ENCODE assay signal across 19 cellular contexts in genomic region chr16:896261-897199, GRCh38.
DNase-seq lines count a peak whose midpoint lies in the region; ATAC-seq, FAIRE-seq and TF ChIP-seq lines count a peak whose summit lies in the region.
"Had no signal": no experiment of that assay in that cellular context is flagged by ENCODE, and none has a peak within 500 bp of the region (broad histone marks: within the 10 kb centered on the region; RNA-seq: fewer than 3 reads in every experiment).

No MANE protein-coding gene starts in this region.

- no peaks in the 10 kb centered on the region for H3K9me3 Mint-ChIP-seq in brain
- H3K9me3 Mint-ChIP-seq in GM23338 = no peaks in the 10 kb centered on the region; the same call in 2 of the 3 replicates
- H3K9me3 Mint-ChIP-seq: CD4-positive, CD25-positive, alpha-beta regulatory T cell had no signal

- ATAC-seq in GM23338 = no peak
- ATAC-seq: A549, Panc1, Right ventricle myocardium inferior had no signal

- H3K27me3 Mint-ChIP-seq in brain (no peaks in the 10 kb centered on the region), GM23338 (ENCODE audit: insufficient read depth, low read depth, poor library complexity) (peaks cover 12% of the 10 kb centered on the region)
- H3K27me3 Mint-ChIP-seq: CD4-positive, CD25-positive, alpha-beta regulatory T cell had no signal

- H3K4me2 ChIP-seq in BLaER1 = peak overlapping the region; percentile 96
- H3K4me2 ChIP-seq in GM23338 = no peak overlapping the region
- H3K4me2 ChIP-seq: A549 had no signal

- H3K27ac ChIP-seq in BLaER1 (0 out of 2 replicates have a peak overlapping the region, but pooled peaks have one; percentile 75), layer of hippocampus (ENCODE audit: low read depth, low read length) (peak overlapping the region; percentile 98), GM23338 (ENCODE audit: low read depth) (no peak overlapping the region)
- H3K27ac ChIP-seq: A549 had no signal

- FAIRE-seq in GM19239 (lab: Jason Lieb, UNC) = no peak
- FAIRE-seq: A549, GM12891 had no signal

- no peaks in the 10 kb centered on the region for H3F3A ChIP-seq in GM23338 (replicated peaks; ENCODE audit: low read depth)

- H3K27me3 ChIP-seq in BLaER1 = no peaks in the 10 kb centered on the region
- no peaks in the 10 kb centered on the region for H3K27me3 ChIP-seq in layer of hippocampus (ENCODE audit: control insufficient read depth, insufficient read depth, low read length)
- no peaks in the 10 kb centered on the region for H3K27me3 ChIP-seq in GM23338 (ENCODE audit: insufficient read depth)

- TF ChIP-seq CTCF in brain (conservative IDR thresholded peaks at IDR 0.05) (no peak), GM23338 (conservative IDR thresholded peaks at IDR 0.05; ENCODE audit: low read depth in 2 of 2) (no peak)

- H3K36me3 ChIP-seq in BLaER1 (peaks cover 12% of the 10 kb centered on the region; the same call in 1 of the 2 replicates), GM23338 (ENCODE audit: insufficient read depth) (no peaks in the 10 kb centered on the region)

- DNase-seq in putamen (ENCODE audit: low spot score) = peak; percentile 82
- no peak for DNase-seq in GM19239 (ENCODE audit: insufficient read length, low spot score)
- DNase-seq in GM23338 (ENCODE audit: low spot score) = no peak
- no peak for DNase-seq in DMS53 treated with DMSO at 0.1 percent for 48 hours (lab: John Stamatoyannopoulos, UW; ENCODE audit: unreplicated experiment)
- DNase-seq: CD4-positive, CD25-positive, alpha-beta regulatory T cell; DMS53; MM.1S; NCI-H1105; NCI-H187 treated with DMSO at 0.1 percent for 48 hours; NCI-H2171; NCI-H446 treated with DMSO at 0.1 percent for 48 hours; NCI-H774 had no signal

- H3K4me3 ChIP-seq in BLaER1 (no peak overlapping the region), GM23338 (no peak overlapping the region)
- H3K4me3 ChIP-seq: A549 had no signal

- H3K9ac ChIP-seq in BLaER1 = no peak overlapping the region

- H3K79me2 ChIP-seq in GM23338 (replicated peaks; ENCODE audit: insufficient read depth) = no peaks in the 10 kb centered on the region

- H3K27ac Mint-ChIP-seq in brain (peak overlapping the region in 4 of 5 experiments; percentile 58 to 91 (median 76)), GM23338 (no peak overlapping the region)
- H3K27ac Mint-ChIP-seq: CD4-positive, CD25-positive, alpha-beta regulatory T cell had no signal

- H3K4me1 Mint-ChIP-seq in brain (peaks cover 17% of the 10 kb centered on the region), GM23338 (peaks cover 5% of the 10 kb centered on the region; the same call in 1 of the 3 replicates)

- no peaks in the 10 kb centered on the region for H3K9me2 ChIP-seq in GM23338 (ENCODE audit: insufficient read depth)

- H4K20me1 ChIP-seq in BLaER1 (peaks cover 21% of the 10 kb centered on the region), GM23338 (replicated peaks; ENCODE audit: insufficient read depth) (no peaks in the 10 kb centered on the region)

- no peak overlapping the region for H2AFZ ChIP-seq in GM23338

- H3K4me1 ChIP-seq in BLaER1 (peaks cover 37% of the 10 kb centered on the region), GM23338 (ENCODE audit: insufficient read depth) (no peaks in the 10 kb centered on the region)
- H3K4me1 ChIP-seq: A549 had no signal

- peaks cover 14% of the 10 kb centered on the region for H3K36me3 Mint-ChIP-seq in brain
- H3K36me3 Mint-ChIP-seq in GM23338 (ENCODE audit: low read depth) = no peaks in the 10 kb centered on the region; the same call in 2 of the 3 replicates

- no peaks in the 10 kb centered on the region for H3K9me3 ChIP-seq in BLaER1
- H3K9me3 ChIP-seq: A549 had no signal

- H3K4me3 Mint-ChIP-seq in brain (no peak overlapping the region), GM23338 (no peak overlapping the region)
- H3K4me3 Mint-ChIP-seq: CD4-positive, CD25-positive, alpha-beta regulatory T cell had no signal

TF ChIP-seq in GM23338, 12 proteins besides CTCF, POLR2A, EP300 and RAD21 (continues in another document):
- TF ChIP-seq NANOG (IDR thresholded peaks at IDR 0.05; ENCODE audit: borderline replicate concordance) (no peak), ZNF114 (CRISPR knock-in tag; IDR thresholded peaks at IDR 0.05) (no peak), ZNF331 (CRISPR knock-in tag; IDR thresholded peaks at IDR 0.05; ENCODE audit: low read depth) (no peak), CREB1 (CRISPR knock-in tag; IDR thresholded peaks at IDR 0.05; ENCODE audit: low read depth) (no peak), EZH2phosphoT487 (IDR thresholded peaks at IDR 0.05; ENCODE audit: unreplicated experiment) (no peak), POLR2AphosphoS5 (IDR thresholded peaks at IDR 0.05; ENCODE audit: low read depth) (no peak), JUNB (IDR thresholded peaks at IDR 0.05; ENCODE audit: unreplicated experiment) (no peak), STAT1 (IDR thresholded peaks at IDR 0.05; ENCODE audit: unreplicated experiment) (no peak), EZH2 (IDR thresholded peaks at IDR 0.05; ENCODE audit: low read depth, unreplicated experiment) (no peak)
- TF ChIP-seq, protein P1, sequence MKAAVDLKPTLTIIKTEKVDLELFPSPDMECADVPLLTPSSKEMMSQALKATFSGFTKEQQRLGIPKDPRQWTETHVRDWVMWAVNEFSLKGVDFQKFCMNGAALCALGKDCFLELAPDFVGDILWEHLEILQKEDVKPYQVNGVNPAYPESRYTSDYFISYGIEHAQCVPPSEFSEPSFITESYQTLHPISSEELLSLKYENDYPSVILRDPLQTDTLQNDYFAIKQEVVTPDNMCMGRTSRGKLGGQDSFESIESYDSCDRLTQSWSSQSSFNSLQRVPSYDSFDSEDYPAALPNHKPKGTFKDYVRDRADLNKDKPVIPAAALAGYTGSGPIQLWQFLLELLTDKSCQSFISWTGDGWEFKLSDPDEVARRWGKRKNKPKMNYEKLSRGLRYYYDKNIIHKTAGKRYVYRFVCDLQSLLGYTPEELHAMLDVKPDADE (IDR thresholded peaks at IDR 0.05) = no peak
- TF ChIP-seq, protein P2, sequence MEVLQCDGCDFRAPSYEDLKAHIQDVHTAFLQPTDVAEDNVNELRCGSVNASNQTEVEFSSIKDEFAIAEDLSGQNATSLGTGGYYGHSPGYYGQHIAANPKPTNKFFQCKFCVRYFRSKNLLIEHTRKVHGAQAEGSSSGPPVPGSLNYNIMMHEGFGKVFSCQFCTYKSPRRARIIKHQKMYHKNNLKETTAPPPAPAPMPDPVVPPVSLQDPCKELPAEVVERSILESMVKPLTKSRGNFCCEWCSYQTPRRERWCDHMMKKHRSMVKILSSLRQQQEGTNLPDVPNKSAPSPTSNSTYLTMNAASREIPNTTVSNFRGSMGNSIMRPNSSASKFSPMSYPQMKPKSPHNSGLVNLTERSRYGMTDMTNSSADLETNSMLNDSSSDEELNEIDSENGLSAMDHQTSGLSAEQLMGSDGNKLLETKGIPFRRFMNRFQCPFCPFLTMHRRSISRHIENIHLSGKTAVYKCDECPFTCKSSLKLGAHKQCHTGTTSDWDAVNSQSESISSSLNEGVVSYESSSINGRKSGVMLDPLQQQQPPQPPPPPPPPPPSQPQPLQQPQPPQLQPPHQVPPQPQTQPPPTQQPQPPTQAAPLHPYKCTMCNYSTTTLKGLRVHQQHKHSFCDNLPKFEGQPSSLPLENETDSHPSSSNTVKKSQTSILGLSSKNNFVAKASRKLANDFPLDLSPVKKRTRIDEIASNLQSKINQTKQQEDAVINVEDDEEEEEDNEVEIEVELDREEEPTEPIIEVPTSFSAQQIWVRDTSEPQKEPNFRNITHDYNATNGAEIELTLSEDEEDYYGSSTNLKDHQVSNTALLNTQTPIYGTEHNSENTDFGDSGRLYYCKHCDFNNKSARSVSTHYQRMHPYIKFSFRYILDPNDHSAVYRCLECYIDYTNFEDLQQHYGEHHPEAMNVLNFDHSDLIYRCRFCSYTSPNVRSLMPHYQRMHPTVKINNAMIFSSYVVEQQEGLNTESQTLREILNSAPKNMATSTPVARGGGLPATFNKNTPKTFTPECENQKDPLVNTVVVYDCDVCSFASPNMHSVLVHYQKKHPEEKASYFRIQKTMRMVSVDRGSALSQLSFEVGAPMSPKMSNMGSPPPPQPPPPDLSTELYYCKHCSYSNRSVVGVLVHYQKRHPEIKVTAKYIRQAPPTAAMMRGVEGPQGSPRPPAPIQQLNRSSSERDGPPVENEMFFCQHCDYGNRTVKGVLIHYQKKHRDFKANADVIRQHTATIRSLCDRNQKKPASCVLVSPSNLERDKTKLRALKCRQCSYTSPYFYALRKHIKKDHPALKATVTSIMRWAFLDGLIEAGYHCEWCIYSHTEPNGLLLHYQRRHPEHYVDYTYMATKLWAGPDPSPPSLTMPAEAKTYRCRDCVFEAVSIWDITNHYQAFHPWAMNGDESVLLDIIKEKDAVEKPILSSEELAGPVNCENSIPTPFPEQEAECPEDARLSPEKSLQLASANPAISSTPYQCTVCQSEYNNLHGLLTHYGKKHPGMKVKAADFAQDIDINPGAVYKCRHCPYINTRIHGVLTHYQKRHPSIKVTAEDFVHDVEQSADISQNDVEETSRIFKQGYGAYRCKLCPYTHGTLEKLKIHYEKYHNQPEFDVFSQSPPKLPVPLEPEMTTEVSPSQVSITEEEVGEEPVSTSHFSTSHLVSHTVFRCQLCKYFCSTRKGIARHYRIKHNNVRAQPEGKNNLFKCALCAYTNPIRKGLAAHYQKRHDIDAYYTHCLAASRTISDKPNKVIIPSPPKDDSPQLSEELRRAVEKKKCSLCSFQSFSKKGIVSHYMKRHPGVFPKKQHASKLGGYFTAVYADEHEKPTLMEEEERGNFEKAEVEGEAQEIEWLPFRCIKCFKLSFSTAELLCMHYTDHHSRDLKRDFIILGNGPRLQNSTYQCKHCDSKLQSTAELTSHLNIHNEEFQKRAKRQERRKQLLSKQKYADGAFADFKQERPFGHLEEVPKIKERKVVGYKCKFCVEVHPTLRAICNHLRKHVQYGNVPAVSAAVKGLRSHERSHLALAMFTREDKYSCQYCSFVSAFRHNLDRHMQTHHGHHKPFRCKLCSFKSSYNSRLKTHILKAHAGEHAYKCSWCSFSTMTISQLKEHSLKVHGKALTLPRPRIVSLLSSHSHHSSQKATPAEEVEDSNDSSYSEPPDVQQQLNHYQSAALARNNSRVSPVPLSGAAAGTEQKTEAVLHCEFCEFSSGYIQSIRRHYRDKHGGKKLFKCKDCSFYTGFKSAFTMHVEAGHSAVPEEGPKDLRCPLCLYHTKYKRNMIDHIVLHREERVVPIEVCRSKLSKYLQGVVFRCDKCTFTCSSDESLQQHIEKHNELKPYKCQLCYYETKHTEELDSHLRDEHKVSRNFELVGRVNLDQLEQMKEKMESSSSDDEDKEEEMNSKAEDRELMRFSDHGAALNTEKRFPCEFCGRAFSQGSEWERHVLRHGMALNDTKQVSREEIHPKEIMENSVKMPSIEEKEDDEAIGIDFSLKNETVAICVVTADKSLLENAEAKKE (CRISPR knock-in tag; IDR thresholded peaks at IDR 0.05) = no peak
